Comparison of ENCODE assay signal across 9 cellular contexts in the genomic region with DNA sequence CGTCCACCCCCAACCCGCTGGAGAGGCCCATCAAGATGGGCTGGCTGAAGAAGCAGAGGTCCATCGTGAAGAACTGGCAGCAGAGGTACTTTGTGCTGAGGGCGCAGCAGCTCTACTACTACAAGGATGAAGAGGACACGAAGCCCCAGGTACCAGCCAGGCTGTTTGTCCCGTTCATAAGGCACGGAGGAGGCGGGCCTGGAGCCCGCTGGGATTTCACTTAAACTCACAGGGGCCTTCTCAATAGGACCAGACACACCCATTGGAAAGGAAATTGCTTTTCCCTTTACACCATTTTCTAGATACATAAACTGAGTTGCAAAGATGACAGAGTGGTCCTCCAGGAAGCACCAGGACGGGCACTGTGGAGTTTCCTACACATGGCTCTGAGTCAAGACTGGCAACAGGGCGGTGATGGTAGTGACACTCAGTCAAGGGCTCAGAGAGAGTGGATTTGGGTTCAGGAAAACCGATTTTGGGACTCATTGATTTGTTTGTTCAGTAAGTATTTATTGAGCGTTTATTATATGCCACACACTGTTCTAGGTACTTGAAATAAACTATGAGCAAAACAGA. TPM values are rescaled to one million over a fixed set of nuclear protein-coding genes. Genes with fewer than 3 reads are reported as not detected.
A peak's percentile ranks its signal among the peaks of the same experiment; 100 is the strongest.
DNase-seq lines count a peak whose midpoint lies in the region; ATAC-seq, FAIRE-seq and TF ChIP-seq lines count a peak whose summit lies in the region.
"Had no signal": no experiment of that assay in that cellular context is flagged by ENCODE, and none has a peak within 500 bp of the region (broad histone marks: within the 10 kb centered on the region; RNA-seq: fewer than 3 reads in every experiment).

No MANE protein-coding gene starts in this region.

- no peaks in the 10 kb centered on the region for H3K9me3 Mint-ChIP-seq in activated T-helper 1 cell treated with anti-CD3 and anti-CD28 coated beads, Interleukin-12 subunit alpha, Interleukin-12 subunit beta, Interleukin-2, Interleukin-4 antibody, amounts not matched to agents 30 ng/mL and 10 ng/mL and 1 ng/mL, durations not matched to agents 14 hours and 24 hours and 36 hours
- no peaks in the 10 kb centered on the region; the same call in 2 of the 3 replicates for H3K9me3 Mint-ChIP-seq in GM23338

- H3K4me1 Mint-ChIP-seq in activated T-helper 1 cell treated with anti-CD3 and anti-CD28 coated beads, Interleukin-12 subunit alpha, Interleukin-12 subunit beta, Interleukin-2, Interleukin-4 antibody, amounts not matched to agents 30 ng/mL and 10 ng/mL and 1 ng/mL, durations not matched to agents 14 hours and 24 hours and 36 hours (ENCODE audit: low read depth), result peaks cover 88% of the 10 kb centered on the region
- no peaks in the 10 kb centered on the region; the same call in 2 of the 3 replicates for H3K4me1 Mint-ChIP-seq in GM23338

- no peaks in the 10 kb centered on the region for H3F3A ChIP-seq in GM23338 (replicated peaks; ENCODE audit: low read depth)

- H3K4me2 ChIP-seq in GM23338, result no peak overlapping the region

- H3K27ac ChIP-seq in subcutaneous abdominal adipose tissue (ENCODE audit: low read depth, low read length) (peak overlapping the region; percentile 79), GM23338 (ENCODE audit: low read depth) (no peak overlapping the region)

- H3K79me2 ChIP-seq in GM23338 (replicated peaks; ENCODE audit: insufficient read depth), result no peaks in the 10 kb centered on the region

- peak overlapping the region in 4 of 5 donors; percentile 5 to 64 (median 34) for H3K9ac ChIP-seq in subcutaneous abdominal adipose tissue (ENCODE audit: low read length in 5 of 5)

- no peaks in the 10 kb centered on the region for H3K9me2 ChIP-seq in GM23338 (ENCODE audit: insufficient read depth)

- H3K4me3 Mint-ChIP-seq in activated T-helper 1 cell treated with anti-CD3 and anti-CD28 coated beads, Interleukin-12 subunit alpha, Interleukin-12 subunit beta, Interleukin-2, Interleukin-4 antibody, amounts not matched to agents 30 ng/mL and 10 ng/mL and 1 ng/mL, durations not matched to agents 14 hours and 24 hours and 36 hours, result peak overlapping the region; percentile 81
- H3K4me3 Mint-ChIP-seq in GM23338, result no peak overlapping the region

- H3K27me3 ChIP-seq in subcutaneous abdominal adipose tissue (ENCODE audit: control insufficient read depth in 5 of 5, insufficient read depth in 4 of 5, low read length in 5 of 5), result no peaks in the 10 kb centered on the region
- H3K27me3 ChIP-seq in GM23338 (ENCODE audit: insufficient read depth), result no peaks in the 10 kb centered on the region

- ATAC-seq in HG03097 (IDR thresholded peaks at IDR 0.05; ENCODE audit: low FRiP score, unreplicated experiment), result peak; percentile 6
- peak; percentile 40 for ATAC-seq in left ventricle myocardium superior
- no peak for ATAC-seq in GM23338

- H3K36me3 ChIP-seq in subcutaneous abdominal adipose tissue (ENCODE audit: control insufficient read depth in 5 of 5, insufficient read depth in 5 of 5, low read length in 5 of 5) (no peaks in the 10 kb centered on the region), GM23338 (ENCODE audit: insufficient read depth) (no peaks in the 10 kb centered on the region)

- peaks cover 51% of the 10 kb centered on the region for H3K36me3 Mint-ChIP-seq in activated T-helper 1 cell treated with anti-CD3 and anti-CD28 coated beads, Interleukin-12 subunit alpha, Interleukin-12 subunit beta, Interleukin-2, Interleukin-4 antibody, amounts not matched to agents 30 ng/mL and 10 ng/mL and 1 ng/mL, durations not matched to agents 14 hours and 24 hours and 36 hours (ENCODE audit: low read depth)
- no peaks in the 10 kb centered on the region for H3K36me3 Mint-ChIP-seq in GM23338 (ENCODE audit: low read depth)

- H3K4me1 ChIP-seq in subcutaneous abdominal adipose tissue (ENCODE audit: control insufficient read depth in 5 of 5, insufficient read depth in 5 of 5, low read length in 5 of 5) (peaks cover 7 to 61% (median 33%) of the 10 kb centered on the region in 5 donors), GM23338 (ENCODE audit: insufficient read depth) (no peaks in the 10 kb centered on the region)

- H2AFZ ChIP-seq in GM23338, result no peak overlapping the region

- H3K4me3 ChIP-seq in subcutaneous abdominal adipose tissue (ENCODE audit: low read depth in 1 of 5, low read length in 5 of 5) (peak overlapping the region; percentile 2 to 64 (median 59)), GM23338 (no peak overlapping the region)

- H3K27me3 Mint-ChIP-seq in activated T-helper 1 cell treated with anti-CD3 and anti-CD28 coated beads, Interleukin-12 subunit alpha, Interleukin-12 subunit beta, Interleukin-2, Interleukin-4 antibody, amounts not matched to agents 30 ng/mL and 10 ng/mL and 1 ng/mL, durations not matched to agents 14 hours and 24 hours and 36 hours (ENCODE audit: insufficient read depth), result no peaks in the 10 kb centered on the region
- no peaks in the 10 kb centered on the region for H3K27me3 Mint-ChIP-seq in GM23338 (ENCODE audit: insufficient read depth, low read depth, poor library complexity)

- no peaks in the 10 kb centered on the region for H4K20me1 ChIP-seq in GM23338 (replicated peaks; ENCODE audit: insufficient read depth)

- H3K27ac Mint-ChIP-seq in activated T-helper 1 cell treated with anti-CD3 and anti-CD28 coated beads, Interleukin-12 subunit alpha, Interleukin-12 subunit beta, Interleukin-2, Interleukin-4 antibody, amounts not matched to agents 30 ng/mL and 10 ng/mL and 1 ng/mL, durations not matched to agents 14 hours and 24 hours and 36 hours, result peak overlapping the region; percentile 91
- H3K27ac Mint-ChIP-seq in GM23338, result no peak overlapping the region

- FAIRE-seq in urothelium cell line (lab: Jason Lieb, UNC), result no peak
- FAIRE-seq: G401.6 had no signal

- DNase-seq in activated T-helper 1 cell treated with anti-CD3 and anti-CD28 coated beads, Interleukin-12 subunit alpha, Interleukin-12 subunit beta, Interleukin-2, Interleukin-4 antibody, amounts not matched to agents 30 ng/mL and 10 ng/mL and 1 ng/mL, durations not matched to agents 14 hours and 24 hours and 36 hours (ENCODE audit: low spot score), result no peak
- DNase-seq in left ventricle myocardium superior (no peak), NCI-H2196 treated with DMSO at 0.1 percent for 48 hours (lab: John Stamatoyannopoulos, UW; ENCODE audit: unreplicated experiment) (no peak), urothelium cell line (ENCODE audit: low spot score) (no peak), GM23338 (ENCODE audit: low spot score) (no peak)
- DNase-seq: NCI-H187 had no signal

- intact Hi-C loops in activated T-helper 1 cell treated with anti-CD3 and anti-CD28 coated beads, Interleukin-12 subunit alpha, Interleukin-12 subunit beta, Interleukin-2, Interleukin-4 antibody, amounts not matched to agents 30 ng/mL and 10 ng/mL and 1 ng/mL, durations not matched to agents 14 hours and 24 hours and 36 hours (cut with micrococcal nuclease), result loop anchor here (1.0 to 2.0 kb wide), 2 partner anchors 10 to 133 kb away; no protein-coding TSS in a partner anchor
- intact Hi-C loops in left ventricle myocardium superior (cut with micrococcal nuclease), result loop anchor here (10.0 kb wide), 1 partner anchor 59 kb away; no protein-coding TSS in a partner anchor

- H3K9me3 ChIP-seq in subcutaneous abdominal adipose tissue (ENCODE audit: control insufficient read depth in 5 of 5, low read length in 5 of 5), result no peaks in the 10 kb centered on the region

- TF ChIP-seq CTCF in GM23338 (conservative IDR thresholded peaks at IDR 0.05; ENCODE audit: low read depth in 2 of 2), result no peak

TF ChIP-seq in GM23338, 12 proteins besides CTCF, POLR2A, EP300 and RAD21 (continues in another document):
- TF ChIP-seq EZH2 (IDR thresholded peaks at IDR 0.05; ENCODE audit: low read depth, unreplicated experiment), result no peak

RNA-seq across cellular contexts. Expression of a gene that starts 40.7 kb away (rescaled TPM):
- 71.6 and 74.2 TPM in 2 replicates for total RNA-seq in activated T-helper 1 cell treated with anti-CD3 and anti-CD28 coated beads, Interleukin-12 subunit alpha, Interleukin-12 subunit beta, Interleukin-2, Interleukin-4 antibody, amounts not matched to agents 30 ng/mL and 10 ng/mL and 1 ng/mL, durations not matched to agents 14 hours and 24 hours and 36 hours
- total RNA-seq in left ventricle myocardium superior, result 5.4 TPM
- 1.9 and 2.5 TPM in 2 replicates for total RNA-seq in GM23338 (2014; rRNA removed; shearing (Covaris generic))
- polyA plus RNA-seq in GM23338 (2016; fragmentation: Nextera tagmentation; extraction: Ambion mirVana), result 1.9 and 2.0 TPM in 2 replicates

Comparison
In these comparisons a context has a peak if more than half of its experiments do, and no peak if none do; other contexts are left out.
1. RNA of a gene that starts 40.7 kb away (total RNA-seq): 71.6 to 74.2 TPM in activated T-helper 1 cell treated with anti-CD3 and anti-CD28 coated beads, Interleukin-12 subunit alpha, Interleukin-12 subunit beta, Interleukin-2, Interleukin-4 antibody, amounts not matched to agents 30 ng/mL and 10 ng/mL and 1 ng/mL, durations not matched to agents 14 hours and 24 hours and 36 hours; 5.4 TPM in left ventricle myocardium superior (single experiment) and 1.9 to 2.5 TPM in GM23338; every median in the first group is over 10 times any median in the second.